ENCODE assay signal across 33 cellular contexts in genomic region chr5:155629597-155629996, GRCh38.
"Had no signal": no experiment of that assay in that cellular context is flagged by ENCODE, and none has a peak within 500 bp of the region (broad histone marks: within the 10 kb centered on the region; RNA-seq: fewer than 3 reads in every experiment).

No MANE protein-coding gene starts in this region.

- DNase-seq: Karpas-422, Kasumi-1, MG63, MM.1S, MV-4-11, NCI-H1048, NCI-H1092, NCI-H1092 treated with DMSO at 0.1 percent for 48 hours, NCI-H1105, NCI-H1105 treated with DMSO at 0.1 percent for 48 hours, NCI-H1417, NCI-H1417 treated with DMSO at 0.1 percent for 48 hours, NCI-H1436, NCI-H1436 treated with DMSO at 0.1 percent for 48 hours, NCI-H146, NCI-H1694, NCI-H1694 treated with DMSO at 0.1 percent for 48 hours, NCI-H187, NCI-H187 treated with DMSO at 0.1 percent for 48 hours, NCI-H1930, NCI-H2029, NCI-H2029 treated with DMSO at 0.1 percent for 48 hours, NCI-H2081, NCI-H2081 treated with DMSO at 0.1 percent for 48 hours, NCI-H2107, NCI-H2171, NCI-H2171 treated with DMSO at 0.1 percent for 48 hours, NCI-H2227 treated with DMSO at 0.1 percent for 48 hours, NCI-H226, NCI-H345, NCI-H446, NCI-H446 treated with DMSO at 0.1 percent for 48 hours, NCI-H510A had no signal
